In the genomic region with DNA sequence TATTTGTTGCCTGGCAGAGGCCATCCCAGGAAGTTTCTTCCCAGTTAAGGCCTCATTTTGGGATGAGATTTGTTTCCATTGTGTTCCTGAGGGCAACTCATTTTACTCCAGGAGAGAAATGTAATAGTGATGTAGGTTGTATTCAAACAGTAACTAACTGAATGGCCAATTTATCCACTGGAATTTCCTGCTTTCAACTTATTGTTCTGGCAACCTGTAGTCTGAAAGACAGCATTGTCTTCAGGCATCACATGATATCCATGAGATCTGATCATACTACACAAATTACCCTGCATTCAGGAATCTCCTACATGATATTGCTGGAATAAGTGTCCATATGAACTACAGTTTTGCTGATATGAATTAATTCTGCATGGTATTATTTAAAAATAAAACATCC, we compare ENCODE assay signal across 2 cellular contexts.
TF ChIP-seq lines count a peak whose summit lies in the region.

No MANE protein-coding gene starts in this region.

TF ChIP-seq in GM23338, 12 proteins besides CTCF, POLR2A, EP300 and RAD21 (continues in another document):
- TF ChIP-seq CREB1 (CRISPR knock-in tag; IDR thresholded peaks at IDR 0.05; ENCODE audit: low read depth) = no peak
- no peak for TF ChIP-seq STAT1 (IDR thresholded peaks at IDR 0.05; ENCODE audit: unreplicated experiment)
- no peak for TF ChIP-seq REST (IDR thresholded peaks at IDR 0.05; ENCODE audit: unreplicated experiment)
- no peak for TF ChIP-seq ZNF114 (CRISPR knock-in tag; IDR thresholded peaks at IDR 0.05)
- no peak for TF ChIP-seq EZH2phosphoT487 (IDR thresholded peaks at IDR 0.05; ENCODE audit: unreplicated experiment)
- TF ChIP-seq ZNF331 (CRISPR knock-in tag; IDR thresholded peaks at IDR 0.05; ENCODE audit: low read depth) = no peak
- no peak for TF ChIP-seq ZNF462 (CRISPR knock-in tag; IDR thresholded peaks at IDR 0.05)
- no peak for TF ChIP-seq NANOG (IDR thresholded peaks at IDR 0.05; ENCODE audit: borderline replicate concordance)
- TF ChIP-seq POLR2AphosphoS5 (IDR thresholded peaks at IDR 0.05; ENCODE audit: low read depth) = no peak
- no peak for TF ChIP-seq JUNB (IDR thresholded peaks at IDR 0.05; ENCODE audit: unreplicated experiment)

TF ChIP-seq in endothelial cell of umbilical vein, 7 proteins besides CTCF, POLR2A, EP300 and RAD21:
- TF ChIP-seq POLR2AphosphoS5 (IDR thresholded peaks at IDR 0.05; ENCODE audit: insufficient read depth, low read depth, low read length) (no peak), JUN (IDR thresholded peaks at IDR 0.05; ENCODE audit: borderline replicate concordance, insufficient read depth, insufficient read length, low read depth) (no peak)
